8 cellular contexts compared by ENCODE assay signal in the genomic region with DNA sequence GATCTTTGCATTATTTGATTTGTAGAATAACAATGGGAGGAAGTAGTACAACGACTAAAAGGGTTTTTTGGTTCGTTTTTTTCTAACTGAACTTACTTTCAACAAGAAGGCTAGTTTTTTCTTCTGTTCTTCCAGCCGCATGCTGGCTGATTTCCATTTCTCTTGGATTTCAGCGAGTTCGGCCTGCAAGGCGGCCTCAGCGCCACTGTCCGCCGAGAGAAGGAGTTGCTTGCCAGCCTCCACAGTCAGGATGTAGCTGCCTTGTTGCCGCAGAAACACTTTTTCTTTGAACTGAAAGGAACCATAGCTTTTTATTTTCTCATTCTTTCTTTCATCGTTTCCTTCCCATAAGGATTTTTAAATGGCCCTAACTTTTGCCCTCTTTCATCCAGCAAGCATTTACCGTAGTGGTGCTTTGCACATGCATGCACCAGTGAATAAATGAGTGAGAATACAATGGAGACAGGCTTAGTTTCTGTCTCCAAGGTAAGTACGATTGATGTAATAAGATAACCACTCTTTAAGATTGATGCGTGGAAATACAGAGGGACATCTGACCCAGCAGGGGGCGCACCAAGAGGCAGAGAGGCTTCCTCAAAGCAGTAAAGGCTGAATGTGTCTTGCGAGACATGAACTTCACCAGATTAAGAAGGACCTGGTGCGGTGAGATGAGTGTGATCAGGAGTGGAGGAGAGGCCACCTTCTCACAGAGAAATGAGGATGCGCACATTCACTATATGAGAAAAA.
DNase-seq lines count a peak whose midpoint lies in the region; ATAC-seq and TF ChIP-seq lines count a peak whose summit lies in the region.

No MANE protein-coding gene starts in this region.

- H3K27me3 ChIP-seq in heart right ventricle (no peaks in the 10 kb centered on the region), ovary (no peaks in the 10 kb centered on the region)

- H3K4me1 ChIP-seq in heart right ventricle = no peaks in the 10 kb centered on the region
- no peaks in the 10 kb centered on the region for H3K4me1 ChIP-seq in ovary (ENCODE audit: insufficient read depth)

- H3K36me3 ChIP-seq in heart right ventricle (peaks cover 0 to 100% (median 62%) of the 10 kb centered on the region in 9 donors), ovary (no peaks in the 10 kb centered on the region)

- no peak overlapping the region for H3K27ac ChIP-seq in heart right ventricle
- no peak overlapping the region for H3K27ac ChIP-seq in coronary artery
- H3K27ac ChIP-seq in ovary = no peak overlapping the region

- no peak for TF ChIP-seq EP300 in ovary (IDR thresholded peaks at IDR 0.05)

- H3K4me3 ChIP-seq in AG10803 (ENCODE audit: low read length) (no peak overlapping the region), heart right ventricle (no peak overlapping the region), coronary artery (no peak overlapping the region), ovary (no peak overlapping the region)

- 88% methylated on average over 18 of the region's 18 CpGs for WGBS in heart right ventricle, 2 donors
- 83 to 86% (median 84%) methylated on average over 18 of the region's 18 CpGs for WGBS in ovary, 3 donors

- DNase-seq in AG10803 (ENCODE audit: low read depth) = peak; percentile 9
- DNase-seq in HS-27A (ENCODE audit: low read depth) = peak; percentile 12
- DNase-seq in activated T-cell treated with anti-CD3 and anti-CD28 coated beads, Interleukin-2, amount 50 U/mL, for 1 hour = peak; percentile 48
- peak in 1 of 2 donors; percentile 30 for DNase-seq in heart right ventricle
- DNase-seq in stimulated activated CD4-positive, alpha-beta T cell treated with anti-CD3 and anti-CD28 coated beads, Interleukin-4, amount 100 ng/mL, for 1 hour = peak; percentile 57
- DNase-seq in coronary artery (ENCODE audit: low spot score) = no peak
- no peak for DNase-seq in ovary
- no peak for DNase-seq in NCI-H1105 (lab: John Stamatoyannopoulos, UW)

- no peak for ATAC-seq in heart right ventricle

- TF ChIP-seq CTCF in AG10803 (conservative IDR thresholded peaks at IDR 0.05; ENCODE audit: low read length) (peak; percentile 45), heart right ventricle (IDR thresholded peaks at IDR 0.05) (peak; percentile 3 to 58 (median 44)), coronary artery (IDR thresholded peaks at IDR 0.05) (no peak), ovary (IDR thresholded peaks at IDR 0.05) (no peak)

- no peak for TF ChIP-seq POLR2A in ovary (IDR thresholded peaks at IDR 0.05)

- intact Hi-C loops in heart right ventricle (cut with DNase I) = loop anchor here in 2 of 10 donors (5.0 to 10.0 kb wide), 2 partner anchors 61 to 149 kb away; no protein-coding TSS in a partner anchor
- intact Hi-C loops in ovary (cut with DNase I) = no loop called here

- H3K9me3 ChIP-seq in heart right ventricle = no peaks in the 10 kb centered on the region
- H3K9me3 ChIP-seq in ovary = no peaks in the 10 kb centered on the region

Comparison
In these comparisons a context has a peak if more than half of its experiments do, and no peak if none do; other contexts are left out.
1. DNase-seq: peak in AG10803 (single experiment), HS-27A (single experiment), activated T-cell treated with anti-CD3 and anti-CD28 coated beads, Interleukin-2, amount 50 U/mL, for 1 hour (single experiment) and stimulated activated CD4-positive, alpha-beta T cell treated with anti-CD3 and anti-CD28 coated beads, Interleukin-4, amount 100 ng/mL, for 1 hour (single experiment); none in coronary artery (single experiment), ovary (0 of 5) and NCI-H1105 (single experiment).
2. CTCF ChIP-seq: peak in AG10803 (single experiment) and heart right ventricle (9 of 9); none in coronary artery (single experiment) and ovary (0 of 3).